In genomic region chr5:97735209-97735608, GRCh38 we compare ENCODE assay signal across 16 cellular contexts.
DNase-seq lines count a peak whose midpoint lies in the region; ATAC-seq and TF ChIP-seq lines count a peak whose summit lies in the region.
"Had no signal": no experiment of that assay in that cellular context is flagged by ENCODE, and none has a peak within 500 bp of the region (broad histone marks: within the 10 kb centered on the region; RNA-seq: fewer than 3 reads in every experiment).

No MANE protein-coding gene starts in this region.

- H3K36me3 ChIP-seq in mammary epithelial cell (ENCODE audit: insufficient read depth, low read length), result no peaks in the 10 kb centered on the region
- H3K36me3 ChIP-seq: thoracic aorta had no signal

- 0% methylated on average over 3 of the region's 3 CpGs for WGBS in mammary epithelial cell (ENCODE audit: low coverage, missing lambda C conversion rate)

- H3K9ac ChIP-seq in mammary epithelial cell (ENCODE audit: insufficient read depth, low read length), result no peak overlapping the region

- H3K4me2 ChIP-seq in mammary epithelial cell (ENCODE audit: insufficient read depth, low read depth, low read length), result peak overlapping the region; percentile 22

- no peaks in the 10 kb centered on the region for H3K36me3 Mint-ChIP-seq in activated naive CD4-positive, alpha-beta T cell treated with anti-CD3 and anti-CD28 coated beads, Interleukin-2, amount 10 ng/mL, durations not matched to agents 7 days and 5 days
- no peaks in the 10 kb centered on the region for H3K36me3 Mint-ChIP-seq in stimulated activated memory B cell treated with anti-CD40 and anti-IgM and Interleukin-4, amounts not matched to agents 10 μg/mL and 1 μg/mL and 100 μg/mL, for 72 hours
- H3K36me3 Mint-ChIP-seq: activated naive CD4-positive, alpha-beta T cell treated with anti-CD3 and anti-CD28 coated beads, Interleukin-2, amount 50 U/mL, for 24 hours had no signal

- in situ Hi-C loops in mammary epithelial cell (cut with MboI; ENCODE audit: low sequenced_read_pairs in 2 of 2), result no loop called here

- no peaks in the 10 kb centered on the region for H3K9me3 ChIP-seq in mammary epithelial cell (replicated peaks; ENCODE audit: insufficient read depth, low read length)
- H3K9me3 ChIP-seq: thoracic aorta had no signal

- H3K4me3 ChIP-seq in mammary epithelial cell (replicated peaks in 1 of 3; ENCODE audit: insufficient read depth in 1 of 3, low read depth in 2 of 3, low read length in 3 of 3), result no peak overlapping the region
- H3K4me3 ChIP-seq: SK-N-MC, thoracic aorta had no signal

- no peaks in the 10 kb centered on the region for H3K27me3 Mint-ChIP-seq in activated naive CD4-positive, alpha-beta T cell treated with anti-CD3 and anti-CD28 coated beads, Interleukin-2, amount 10 ng/mL, durations not matched to agents 7 days and 5 days
- no peaks in the 10 kb centered on the region for H3K27me3 Mint-ChIP-seq in stimulated activated memory B cell treated with anti-CD40 and anti-IgM and Interleukin-4, amounts not matched to agents 10 μg/mL and 1 μg/mL and 100 μg/mL, for 72 hours

- CTCF ChIA-PET in mammary epithelial cell (lab: Charles Lee; ENCODE audit: low non-redundant PET), result no interaction called here
- CTCF ChIA-PET in activated naive CD4-positive, alpha-beta T cell treated with anti-CD3 and anti-CD28 coated beads, Interleukin-2, amount 10 ng/mL, durations not matched to agents 7 days and 5 days (lab: Charles Lee), result no interaction called here

- no TSS peak for BruUV-seq in mammary epithelial cell (replicated peaks; lab: Mats Ljungman, UMichigan)

- peak overlapping the region; percentile 39 for H3K27ac ChIP-seq in mammary epithelial cell (ENCODE audit: insufficient read depth, low read depth, low read length)
- H3K27ac ChIP-seq: SK-N-MC, thoracic aorta, VCaP had no signal

- no peak overlapping the region for H3K4me3 Mint-ChIP-seq in activated naive CD4-positive, alpha-beta T cell treated with anti-CD3 and anti-CD28 coated beads, Interleukin-2, amount 10 ng/mL, durations not matched to agents 7 days and 5 days
- no peak overlapping the region for H3K4me3 Mint-ChIP-seq in stimulated activated memory B cell treated with anti-CD40 and anti-IgM and Interleukin-4, amounts not matched to agents 10 μg/mL and 1 μg/mL and 100 μg/mL, for 72 hours
- H3K4me3 Mint-ChIP-seq: activated naive CD4-positive, alpha-beta T cell treated with anti-CD3 and anti-CD28 coated beads, Interleukin-2, amount 50 U/mL, for 24 hours had no signal

- no peaks in the 10 kb centered on the region for H3K79me2 ChIP-seq in mammary epithelial cell (ENCODE audit: insufficient read depth, low read length)

- no peak for ATAC-seq in stimulated activated memory B cell treated with anti-CD40 and anti-IgM and Interleukin-4, amounts not matched to agents 10 μg/mL and 1 μg/mL and 100 μg/mL, for 72 hours

- intact Hi-C loops in mammary epithelial cell (cut with micrococcal nuclease), result loop anchor here (10.0 kb wide), 1 partner anchor 1040 kb away; the partner anchor contains the start of gene RGMB

- no peaks in the 10 kb centered on the region for H4K20me1 ChIP-seq in mammary epithelial cell (ENCODE audit: insufficient read depth, low read length)

- peak overlapping the region; percentile 29 for H2AFZ ChIP-seq in mammary epithelial cell (ENCODE audit: low read depth, low read length)

- H3K27me3 ChIP-seq in mammary epithelial cell (ENCODE audit: insufficient read depth, low read length), result no peaks in the 10 kb centered on the region

- TF ChIP-seq CTCF in mammary epithelial cell (conservative IDR thresholded peaks at IDR 0.05 in 1 of 2, IDR thresholded peaks at IDR 0.05 in 1 of 2; ENCODE audit: extremely low read depth in 1 of 2, insufficient read depth in 1 of 2, low read depth in 1 of 2, low read length in 2 of 2), result no peak

- dilution Hi-C loops in mammary epithelial cell (cut with HindIII; ENCODE audit: low sequenced_read_pairs), result no loop called here

- peaks cover 12% of the 10 kb centered on the region for H3K4me1 ChIP-seq in mammary epithelial cell (ENCODE audit: insufficient read depth, low read length)

- H3K9me3 Mint-ChIP-seq in activated naive CD4-positive, alpha-beta T cell treated with anti-CD3 and anti-CD28 coated beads, Interleukin-2, amount 10 ng/mL, durations not matched to agents 7 days and 5 days, result no peaks in the 10 kb centered on the region
- H3K9me3 Mint-ChIP-seq in stimulated activated memory B cell treated with anti-CD40 and anti-IgM and Interleukin-4, amounts not matched to agents 10 μg/mL and 1 μg/mL and 100 μg/mL, for 72 hours, result no peaks in the 10 kb centered on the region

- peak; percentile 18 for DNase-seq in AG08396 (ENCODE audit: low spot score)
- DNase-seq in LHCN-M2 (ENCODE audit: low read depth), result peak; percentile 79
- peak; percentile 95 for DNase-seq in mammary epithelial cell
- peak; percentile 44 for DNase-seq in glomerular visceral epithelial cell (ENCODE audit: extremely low spot score)
- DNase-seq in 8988T, result no peak
- DNase-seq in activated naive CD4-positive, alpha-beta T cell treated with anti-CD3 and anti-CD28 coated beads, Interleukin-2, amount 10 ng/mL, durations not matched to agents 7 days and 5 days, result no peak
- no peak for DNase-seq in activated naive CD4-positive, alpha-beta T cell (lab: John Stamatoyannopoulos, UW)
- DNase-seq: cortex of kidney, kidney, NCI-H2107, posterior cingulate gyrus had no signal

- H3K27ac Mint-ChIP-seq in activated naive CD4-positive, alpha-beta T cell treated with anti-CD3 and anti-CD28 coated beads, Interleukin-2, amount 10 ng/mL, durations not matched to agents 7 days and 5 days, result no peak overlapping the region
- H3K27ac Mint-ChIP-seq in stimulated activated memory B cell treated with anti-CD40 and anti-IgM and Interleukin-4, amounts not matched to agents 10 μg/mL and 1 μg/mL and 100 μg/mL, for 72 hours, result no peak overlapping the region
- H3K27ac Mint-ChIP-seq: activated naive CD4-positive, alpha-beta T cell treated with anti-CD3 and anti-CD28 coated beads, Interleukin-2, amount 50 U/mL, for 24 hours had no signal

- no peaks in the 10 kb centered on the region for H3K4me1 Mint-ChIP-seq in activated naive CD4-positive, alpha-beta T cell treated with anti-CD3 and anti-CD28 coated beads, Interleukin-2, amount 10 ng/mL, durations not matched to agents 7 days and 5 days
- H3K4me1 Mint-ChIP-seq in stimulated activated memory B cell treated with anti-CD40 and anti-IgM and Interleukin-4, amounts not matched to agents 10 μg/mL and 1 μg/mL and 100 μg/mL, for 72 hours, result no peaks in the 10 kb centered on the region
- H3K4me1 Mint-ChIP-seq: activated naive CD4-positive, alpha-beta T cell treated with anti-CD3 and anti-CD28 coated beads, Interleukin-2, amount 50 U/mL, for 24 hours had no signal

Comparison
In these comparisons a context has a peak if more than half of its experiments do, and no peak if none do; other contexts are left out.
1. DNase-seq: peak in AG08396 (single experiment), LHCN-M2 (single experiment), mammary epithelial cell (single experiment) and glomerular visceral epithelial cell (single experiment); none in 8988T (single experiment), activated naive CD4-positive, alpha-beta T cell treated with anti-CD3 and anti-CD28 coated beads, Interleukin-2, amount 10 ng/mL, durations not matched to agents 7 days and 5 days (single experiment) and activated naive CD4-positive, alpha-beta T cell (0 of 4).